ENCODE assay signal across 8 cellular contexts in the genomic region with DNA sequence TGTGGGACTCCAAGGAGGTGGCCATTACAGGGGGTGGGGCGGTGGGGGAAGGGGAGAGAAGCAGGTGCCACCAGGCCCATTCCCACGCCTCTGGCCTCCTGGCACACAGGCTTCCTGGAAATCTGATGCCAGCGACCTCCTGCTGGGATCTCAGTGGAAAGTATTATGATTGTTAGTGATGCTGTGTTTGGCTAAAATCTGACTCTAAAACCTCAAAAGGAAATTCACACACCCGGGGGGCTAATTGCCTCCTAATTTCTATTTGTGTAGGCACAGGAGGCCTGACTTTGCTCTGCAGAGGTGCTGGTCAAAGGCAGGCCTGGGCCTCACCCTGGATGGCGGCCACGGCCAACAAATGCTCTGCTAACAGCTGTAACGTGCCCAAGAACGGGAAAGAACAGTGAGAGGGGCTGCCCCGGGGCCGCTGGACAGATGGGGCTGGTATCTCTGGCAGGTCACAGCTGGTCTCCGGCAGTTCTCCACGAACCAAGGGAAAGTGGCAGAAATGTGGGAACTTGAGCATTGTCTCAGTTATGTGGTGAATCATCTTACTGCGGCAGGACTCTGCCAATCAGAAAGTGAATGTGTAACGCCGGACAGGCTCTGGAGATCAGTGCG. TPM values are rescaled to one million over a fixed set of nuclear protein-coding genes. Genes with fewer than 3 reads are reported as not detected.
DNase-seq lines count a peak whose midpoint lies in the region; ATAC-seq and TF ChIP-seq lines count a peak whose summit lies in the region.
"Had no signal": no experiment of that assay in that cellular context is flagged by ENCODE, and none has a peak within 500 bp of the region (broad histone marks: within the 10 kb centered on the region; RNA-seq: fewer than 3 reads in every experiment).

No MANE protein-coding gene starts in this region.

- H3K9me2 ChIP-seq in HCT116 (ENCODE audit: insufficient read depth): no peaks in the 10 kb centered on the region

- H3K9me3 Mint-ChIP-seq in MCF 10A (ENCODE audit: unreplicated experiment): no peaks in the 10 kb centered on the region

- TF ChIP-seq POLR2A in HCT116 (IDR thresholded peaks at IDR 0.05; ENCODE audit: borderline replicate concordance, extremely low read depth, insufficient read depth, insufficient read length): no peak
- TF ChIP-seq POLR2A in gastrocnemius medialis (IDR thresholded peaks at IDR 0.05): no peak
- no peak for TF ChIP-seq POLR2A in uterus (IDR thresholded peaks at IDR 0.05)

- H3K27ac Mint-ChIP-seq in MCF 10A (ENCODE audit: low read depth, unreplicated experiment): peak overlapping the region; percentile 76

- H3K27me3 Mint-ChIP-seq in MCF 10A (ENCODE audit: insufficient read depth, unreplicated experiment): no peaks in the 10 kb centered on the region

- H3K4me3 ChIP-seq in HCT116 (replicated peaks in 1 of 2; ENCODE audit: low read depth in 1 of 2, low read length in 2 of 2) (no peak overlapping the region), gastrocnemius medialis (no peak overlapping the region), uterus (no peak overlapping the region)

- no peaks in the 10 kb centered on the region for H4K20me1 ChIP-seq in HCT116 (ENCODE audit: insufficient read depth)

- ATAC-seq in HCT116: no peak
- peak in 1 of 2 donors; percentile 4 for ATAC-seq in gastrocnemius medialis
- ATAC-seq in GM21381 (IDR thresholded peaks at IDR 0.05; ENCODE audit: unreplicated experiment): no peak
- no peak for ATAC-seq in GM19395 (IDR thresholded peaks at IDR 0.05; ENCODE audit: unreplicated experiment)

- BruUV-seq in HCT116 (replicated peaks; lab: Mats Ljungman, UMichigan) (no TSS peak), MCF 10A (replicated peaks; lab: Mats Ljungman, UMichigan) (no TSS peak)

- no peak overlapping the region for H2AFZ ChIP-seq in HCT116 (ENCODE audit: low read depth, low read length, poor library complexity, severe bottlenecking)

- H3K36me3 ChIP-seq in HCT116 (ENCODE audit: control insufficient read depth in 1 of 2, insufficient read depth in 2 of 2, low read length in 2 of 2) (no peaks in the 10 kb centered on the region), gastrocnemius medialis (peaks cover 0 to 19% of the 10 kb centered on the region in 2 donors), uterus (no peaks in the 10 kb centered on the region)

- H3K4me1 Mint-ChIP-seq in MCF 10A (ENCODE audit: insufficient read depth, unreplicated experiment): peaks cover 18% of the 10 kb centered on the region

- no peaks in the 10 kb centered on the region for H3K27me3 ChIP-seq in HCT116 (ENCODE audit: insufficient read depth, low read length)
- no peaks in the 10 kb centered on the region for H3K27me3 ChIP-seq in gastrocnemius medialis
- H3K27me3 ChIP-seq in uterus: no peaks in the 10 kb centered on the region

- no peaks in the 10 kb centered on the region for H3K36me3 Mint-ChIP-seq in MCF 10A (ENCODE audit: insufficient read depth, unreplicated experiment)

- no peak for DNase-seq in HCT116 (ENCODE audit: low read depth, low spot score)
- DNase-seq in NCI-H2196 (lab: John Stamatoyannopoulos, UW; ENCODE audit: unreplicated experiment): peak; percentile 66
- DNase-seq in MCF 10A (ENCODE audit: unreplicated experiment): peak; percentile 92
- no peak for DNase-seq in gastrocnemius medialis
- no peak for DNase-seq in uterus

- no peaks in the 10 kb centered on the region for H3K79me2 ChIP-seq in HCT116 (ENCODE audit: insufficient read depth, low read length)

- peaks cover 23 to 58% of the 10 kb centered on the region in 2 experiments for H3K4me1 ChIP-seq in HCT116 (ENCODE audit: control insufficient read depth in 1 of 2, insufficient read depth in 2 of 2, low read length in 2 of 2)
- H3K4me1 ChIP-seq in gastrocnemius medialis: peaks cover 66 to 68% of the 10 kb centered on the region in 2 donors
- H3K4me1 ChIP-seq in uterus: no peaks in the 10 kb centered on the region

- H3K4me3 Mint-ChIP-seq in MCF 10A (ENCODE audit: unreplicated experiment): no peak overlapping the region

- POLR2A ChIA-PET in HCT116 (lab: Charles Lee) (interaction anchor here (1.3 kb wide), 1 partner anchor 18 kb away, joined by 3 read pairs; no protein-coding TSS in a partner anchor), MCF 10A (lab: Yijun Ruan, JAX) (interaction anchor here (3.3 kb wide), 1 partner anchor 19 kb away, joined by 11 read pairs; no protein-coding TSS in a partner anchor)

- TF ChIP-seq CTCF in HCT116 (IDR thresholded peaks at IDR 0.05 in 2 of 3, conservative IDR thresholded peaks at IDR 0.05 in 1 of 3; ENCODE audit: borderline replicate concordance in 1 of 3, insufficient read depth in 1 of 3, low read depth in 2 of 3, low read length in 2 of 3) (no peak), MCF 10A (IDR thresholded peaks at IDR 0.05; ENCODE audit: unreplicated experiment) (no peak), gastrocnemius medialis (IDR thresholded peaks at IDR 0.05 in 4 of 5, conservative IDR thresholded peaks at IDR 0.05 in 1 of 5) (no peak), uterus (IDR thresholded peaks at IDR 0.05) (no peak)

- H3K27ac ChIP-seq in HCT116 (ENCODE audit: low read depth, low read length) (peak overlapping the region; percentile 55; the same call in 1 of the 2 replicates), gastrocnemius medialis (peak overlapping the region; percentile 97 to 100 (median 98)), uterus (no peak overlapping the region)

- in situ Hi-C loops in gastrocnemius medialis (cut with MboI; ENCODE audit: low sequenced_read_pairs in 4 of 4): loop anchor here (5.0 to 10.0 kb wide), 3 partner anchors 53 to 61 kb away; a partner anchor contains a TSS

- H3K9ac ChIP-seq in HCT116 (ENCODE audit: low read length): no peak overlapping the region; the same call in 1 of the 2 replicates

- H3K9me3 ChIP-seq in HCT116 (ENCODE audit: control insufficient read depth in 1 of 2, insufficient read depth in 1 of 2, low read depth in 1 of 2, low read length in 2 of 2): no peaks in the 10 kb centered on the region
- H3K9me3 ChIP-seq in gastrocnemius medialis: no peaks in the 10 kb centered on the region
- H3K9me3 ChIP-seq in uterus: no peaks in the 10 kb centered on the region

- no peak for TF ChIP-seq RAD21 in HCT116 (IDR thresholded peaks at IDR 0.05; ENCODE audit: low read depth)

- intact Hi-C loops in HCT116 (cut with micrococcal nuclease): no loop called here
- intact Hi-C loops in MCF 10A (cut with micrococcal nuclease): loop anchor here (2.0 to 5.0 kb wide), 2 partner anchors 17 to 196 kb away; no protein-coding TSS in a partner anchor
- intact Hi-C loops in gastrocnemius medialis (cut with DNase I; ENCODE audit: low total_unique reads): loop anchor here (2.0 kb wide), 1 partner anchor 29 kb away; no protein-coding TSS in a partner anchor
- intact Hi-C loops in uterus (cut with DNase I; ENCODE audit: low total_unique reads): no loop called here

- RAD21 ChIA-PET in HCT116 (lab: Charles Lee; ENCODE audit: low non-redundant PET in 1 of 2, low total read pairs in 2 of 2, uncharacterized antibody in 2 of 2, unreplicated experiment in 2 of 2): interaction anchor here in 1 of 2 experiments (0.5 to 1.8 kb wide), 2 partner anchors 9 to 87 kb away, joined by 3 to 6 read pairs; no protein-coding TSS in a partner anchor

- CTCF ChIA-PET in HCT116 (lab: Charles Lee): interaction anchor here (1.6 to 9.4 kb wide), 5 partner anchors 11 to 195 kb away, joined by 4 to 121 read pairs (median 49); a partner anchor contains a TSS
- CTCF ChIA-PET in MCF 10A (lab: Yijun Ruan, JAX): interaction anchor here (0.5 to 2.5 kb wide), 7 partner anchors 8 to 1177 kb away, joined by 3 to 12 read pairs (median 4); a partner anchor contains a TSS

- H3K4me2 ChIP-seq in HCT116 (ENCODE audit: low read length): peak overlapping the region; percentile 34

TF ChIP-seq in HCT116, 20 proteins besides CTCF, POLR2A, EP300 and RAD21 (continues in another document):
- TF ChIP-seq, protein P1, sequence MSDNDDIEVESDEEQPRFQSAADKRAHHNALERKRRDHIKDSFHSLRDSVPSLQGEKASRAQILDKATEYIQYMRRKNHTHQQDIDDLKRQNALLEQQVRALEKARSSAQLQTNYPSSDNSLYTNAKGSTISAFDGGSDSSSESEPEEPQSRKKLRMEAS (IDR thresholded peaks at IDR 0.05): no peak
- TF ChIP-seq, protein P2, sequence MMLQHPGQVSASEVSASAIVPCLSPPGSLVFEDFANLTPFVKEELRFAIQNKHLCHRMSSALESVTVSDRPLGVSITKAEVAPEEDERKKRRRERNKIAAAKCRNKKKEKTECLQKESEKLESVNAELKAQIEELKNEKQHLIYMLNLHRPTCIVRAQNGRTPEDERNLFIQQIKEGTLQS (IDR thresholded peaks at IDR 0.05): no peak
- TF ChIP-seq, protein P3, sequence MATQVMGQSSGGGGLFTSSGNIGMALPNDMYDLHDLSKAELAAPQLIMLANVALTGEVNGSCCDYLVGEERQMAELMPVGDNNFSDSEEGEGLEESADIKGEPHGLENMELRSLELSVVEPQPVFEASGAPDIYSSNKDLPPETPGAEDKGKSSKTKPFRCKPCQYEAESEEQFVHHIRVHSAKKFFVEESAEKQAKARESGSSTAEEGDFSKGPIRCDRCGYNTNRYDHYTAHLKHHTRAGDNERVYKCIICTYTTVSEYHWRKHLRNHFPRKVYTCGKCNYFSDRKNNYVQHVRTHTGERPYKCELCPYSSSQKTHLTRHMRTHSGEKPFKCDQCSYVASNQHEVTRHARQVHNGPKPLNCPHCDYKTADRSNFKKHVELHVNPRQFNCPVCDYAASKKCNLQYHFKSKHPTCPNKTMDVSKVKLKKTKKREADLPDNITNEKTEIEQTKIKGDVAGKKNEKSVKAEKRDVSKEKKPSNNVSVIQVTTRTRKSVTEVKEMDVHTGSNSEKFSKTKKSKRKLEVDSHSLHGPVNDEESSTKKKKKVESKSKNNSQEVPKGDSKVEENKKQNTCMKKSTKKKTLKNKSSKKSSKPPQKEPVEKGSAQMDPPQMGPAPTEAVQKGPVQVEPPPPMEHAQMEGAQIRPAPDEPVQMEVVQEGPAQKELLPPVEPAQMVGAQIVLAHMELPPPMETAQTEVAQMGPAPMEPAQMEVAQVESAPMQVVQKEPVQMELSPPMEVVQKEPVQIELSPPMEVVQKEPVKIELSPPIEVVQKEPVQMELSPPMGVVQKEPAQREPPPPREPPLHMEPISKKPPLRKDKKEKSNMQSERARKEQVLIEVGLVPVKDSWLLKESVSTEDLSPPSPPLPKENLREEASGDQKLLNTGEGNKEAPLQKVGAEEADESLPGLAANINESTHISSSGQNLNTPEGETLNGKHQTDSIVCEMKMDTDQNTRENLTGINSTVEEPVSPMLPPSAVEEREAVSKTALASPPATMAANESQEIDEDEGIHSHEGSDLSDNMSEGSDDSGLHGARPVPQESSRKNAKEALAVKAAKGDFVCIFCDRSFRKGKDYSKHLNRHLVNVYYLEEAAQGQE (IDR thresholded peaks at IDR 0.05; ENCODE audit: low read depth): no peak
- no peak for TF ChIP-seq EZH2 (IDR thresholded peaks at IDR 0.05)

RNA-seq across cellular contexts. Expression of a gene that starts 14.3 kb away (rescaled TPM):
- total RNA-seq in HCT116 (2021; ENCODE audit: unreplicated experiment): not detected
- polyA plus RNA-seq in HCT116 (2012): not detected in 2 replicates
- not detected in 2 replicates for total RNA-seq in MCF 10A (2022)
- total RNA-seq in gastrocnemius medialis: not detected
- total RNA-seq in uterus: under 1 TPM in 1 of 4 donors, not detected in 3; 0.48 TPM
- total RNA-seq: dermis microvascular lymphatic vessel endothelial cell had no signal

RNA-seq across cellular contexts. Expression of a gene that starts 35.0 kb away (rescaled TPM):
- not detected for total RNA-seq in HCT116 (2021; ENCODE audit: unreplicated experiment)
- 0.02 and 0.08 TPM in 2 replicates for polyA plus RNA-seq in HCT116 (2012)
- total RNA-seq in MCF 10A (2022): not detected in 2 replicates
- 100 to 1,000 TPM; 335 to 819 (median 539) TPM for total RNA-seq in gastrocnemius medialis
- total RNA-seq in uterus: 10 to 100 TPM; 11.8 to 84.1 (median 21.0) TPM
- total RNA-seq: dermis microvascular lymphatic vessel endothelial cell had no signal

RNA-seq across cellular contexts. Expression of a gene that starts 55.7 kb away (rescaled TPM):
- total RNA-seq in HCT116 (2021; ENCODE audit: unreplicated experiment) (not detected), MCF 10A (2022) (not detected in 2 replicates), gastrocnemius medialis (under 1 TPM in 2 of 4 donors, not detected in 2; 0.56 to 0.61 TPM), uterus (not detected)
- not detected in 2 replicates for polyA plus RNA-seq in HCT116 (2012)
- total RNA-seq: dermis microvascular lymphatic vessel endothelial cell had no signal

Comparison
In these comparisons a context has a peak if more than half of its experiments do, and no peak if none do; other contexts are left out.
1. DNase-seq: peak in NCI-H2196 (single experiment) and MCF 10A (single experiment); none in HCT116 (single experiment), gastrocnemius medialis (0 of 2) and uterus (0 of 2).
2. H3K27ac ChIP-seq: peak in HCT116 (single experiment) and gastrocnemius medialis (4 of 4); none in uterus (0 of 2).
3. RNA of a gene that starts 35.0 kb away (total RNA-seq): 335 to 819 TPM in gastrocnemius medialis and 11.8 to 84.1 TPM in uterus; not detected in HCT116 (single experiment) and not detected in MCF 10A; every median in the first group is over 10 times any median in the second.
4. intact Hi-C loops: an anchor here in MCF 10A (2.0 to 5.0 kb wide) and gastrocnemius medialis (2.0 kb wide); none called in HCT116 and uterus.